Comparison of ENCODE assay signal across 8 cellular contexts in genomic region chr1:89822109-89822962, GRCh38. TPM values are rescaled to one million over a fixed set of nuclear protein-coding genes. Genes with fewer than 3 reads are reported as not detected.
DNase-seq lines count a peak whose midpoint lies in the region; ATAC-seq and TF ChIP-seq lines count a peak whose summit lies in the region.

No MANE protein-coding gene starts in this region.

- H3K36me3 ChIP-seq in BJ (ENCODE audit: control insufficient read depth, insufficient read depth, low read length) (no peaks in the 10 kb centered on the region), kidney epithelial cell (ENCODE audit: control insufficient read depth, insufficient read depth, low read length) (no peaks in the 10 kb centered on the region), thyroid gland (no peaks in the 10 kb centered on the region)

- TF ChIP-seq CTCF in BJ (IDR thresholded peaks at IDR 0.05; ENCODE audit: insufficient read depth, low read depth, low read length) (no peak), kidney epithelial cell (IDR thresholded peaks at IDR 0.05; ENCODE audit: insufficient read depth, low read length, poor library complexity, severe bottlenecking) (no peak), thyroid gland (IDR thresholded peaks at IDR 0.05) (no peak)

- peaks cover 13 to 16% of the 10 kb centered on the region in 2 donors for H3K4me1 ChIP-seq in thyroid gland

- H3K27me3 ChIP-seq in BJ (ENCODE audit: control insufficient read depth, insufficient read depth, low read length) (no peaks in the 10 kb centered on the region; the same call in 1 of the 2 replicates), kidney epithelial cell (ENCODE audit: control insufficient read depth, insufficient read depth, low read length) (no peaks in the 10 kb centered on the region), thyroid gland (no peaks in the 10 kb centered on the region)

- H3K9me3 Mint-ChIP-seq in activated naive CD8-positive, alpha-beta T cell treated with anti-CD3 and anti-CD28 coated beads for 36 hours = no peaks in the 10 kb centered on the region

- CTCF ChIA-PET in BJ (lab: Yijun Ruan, JAX) = interaction anchor here (1.5 to 2.1 kb wide), 2 partner anchors 9 to 166 kb away, joined by 3 to 6 read pairs; no protein-coding TSS in a partner anchor

- 55 to 60% methylated on average over 17 of the region's 17 CpGs for WGBS in thyroid gland, 2 donors

- no peaks in the 10 kb centered on the region for H3K27me3 Mint-ChIP-seq in activated naive CD8-positive, alpha-beta T cell treated with anti-CD3 and anti-CD28 coated beads for 36 hours

- POLR2A ChIA-PET in BJ (lab: Charles Lee) = interaction anchor here (0.6 kb wide), 1 partner anchor 10 kb away, joined by 6 read pairs; no protein-coding TSS in a partner anchor

- H3K27ac Mint-ChIP-seq in activated naive CD8-positive, alpha-beta T cell treated with anti-CD3 and anti-CD28 coated beads for 36 hours = peak overlapping the region; percentile 85

- peak overlapping the region; percentile 85 for H3K4me3 Mint-ChIP-seq in activated naive CD8-positive, alpha-beta T cell treated with anti-CD3 and anti-CD28 coated beads for 36 hours

- H3K27ac ChIP-seq in thyroid gland = peak overlapping the region; percentile 72 to 88 (median 75)

- TF ChIP-seq POLR2A in thyroid gland (IDR thresholded peaks at IDR 0.05) = no peak

- H3K4me1 Mint-ChIP-seq in activated naive CD8-positive, alpha-beta T cell treated with anti-CD3 and anti-CD28 coated beads for 36 hours = peaks cover 43% of the 10 kb centered on the region

- DNase-seq in BJ (ENCODE audit: low read depth) (no peak), HT-29 (ENCODE audit: low spot score) (peak; percentile 49), kidney epithelial cell (ENCODE audit: low read depth) (no peak), thyroid gland (peak; percentile 5 to 17), globus pallidus (ENCODE audit: low spot score) (no peak)
- no peak for DNase-seq in activated naive CD8-positive, alpha-beta T cell treated with anti-CD3 and anti-CD28 coated beads for 36 hours
- no peak for DNase-seq in activated CD8-positive, alpha-beta memory T cell treated with anti-CD3 and anti-CD28 coated beads for 24 hours

- no peak for ATAC-seq in GM19351 (IDR thresholded peaks at IDR 0.05; ENCODE audit: unreplicated experiment)

- intact Hi-C loops in thyroid gland (cut with DNase I) = no loop called here

- H3K9me3 ChIP-seq in thyroid gland = no peaks in the 10 kb centered on the region

- peaks cover 30% of the 10 kb centered on the region for H3K36me3 Mint-ChIP-seq in activated naive CD8-positive, alpha-beta T cell treated with anti-CD3 and anti-CD28 coated beads for 36 hours

- H3K4me3 ChIP-seq in BJ (ENCODE audit: low read depth, low read length) = peak overlapping the region; percentile 77
- peak overlapping the region; percentile 89 for H3K4me3 ChIP-seq in kidney epithelial cell (ENCODE audit: low read depth, low read length)
- H3K4me3 ChIP-seq in thyroid gland (replicated peaks in 1 of 3) = peak overlapping the region in 2 of 3 donors; percentile 93 to 94

RNA-seq across cellular contexts. Expression of gene LRRC8D, which starts 1.5 kb away (rescaled TPM):
- polyA plus RNA-seq in BJ (2011; rRNA removed) = 51.9 and 54.4 TPM in 2 replicates
- polyA minus RNA-seq in BJ (2011; rRNA and poly(A)+ RNA removed) = 31.9 and 48.1 TPM in 2 replicates
- 16.7 and 17.0 TPM in 2 replicates for total RNA-seq in HT-29 (2014; rRNA removed; shearing (Covaris generic))
- total RNA-seq in activated naive CD8-positive, alpha-beta T cell treated with anti-CD3 and anti-CD28 coated beads for 36 hours = 10 to 100 TPM; 37.7 to 41.2 TPM
- 30.6 and 31.2 TPM in 2 replicates for total RNA-seq in kidney epithelial cell
- 10 to 100 TPM; 21.1 to 46.7 (median 35.3) TPM for total RNA-seq in thyroid gland

Comparison
In these comparisons a context has a peak if more than half of its experiments do, and no peak if none do; other contexts are left out.
1. DNase-seq: peak in HT-29 (single experiment) and thyroid gland (2 of 2); none in BJ (single experiment), activated naive CD8-positive, alpha-beta T cell treated with anti-CD3 and anti-CD28 coated beads for 36 hours (single experiment), kidney epithelial cell (single experiment), activated CD8-positive, alpha-beta memory T cell treated with anti-CD3 and anti-CD28 coated beads for 24 hours (single experiment) and globus pallidus (single experiment).
2. Peak in every context shown above with its lines, with median percentiles within 50 percentile points of each other: H3K4me3 ChIP-seq.